In the genomic region with DNA sequence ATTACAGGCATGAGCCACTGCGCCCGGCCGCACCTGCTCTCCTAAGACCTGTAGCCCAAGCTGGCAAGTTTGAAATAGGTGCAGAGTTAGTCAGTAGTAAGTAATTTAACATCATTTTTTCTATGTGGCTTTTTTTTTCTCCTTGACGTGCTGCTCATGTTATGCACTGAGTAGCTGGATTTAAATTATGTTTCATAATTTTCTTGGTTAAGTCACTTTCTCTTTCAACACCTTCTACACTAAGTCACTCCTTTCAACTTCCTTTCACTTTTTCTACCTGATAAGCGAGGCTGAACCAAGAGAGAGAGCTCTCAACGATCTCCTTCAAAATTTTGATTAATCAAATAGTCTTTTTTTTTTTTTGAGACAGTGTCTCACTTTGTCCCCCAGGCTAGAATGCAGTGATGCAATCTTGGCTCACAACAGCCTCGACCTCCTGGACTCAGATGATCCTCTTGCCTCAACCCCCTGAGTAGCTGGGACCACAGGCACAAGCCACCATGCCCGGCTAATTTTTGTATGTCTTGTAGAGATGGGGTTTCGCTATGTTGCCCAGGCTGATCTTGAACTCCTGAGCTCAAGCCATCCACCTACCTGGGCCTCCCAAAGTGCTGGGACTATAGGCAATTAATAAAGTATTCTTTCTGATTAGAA, we compare ENCODE assay signal across 27 cellular contexts. TPM values are rescaled to one million over a fixed set of nuclear protein-coding genes. Genes with fewer than 3 reads are reported as not detected.
DNase-seq lines count a peak whose midpoint lies in the region; ATAC-seq and TF ChIP-seq lines count a peak whose summit lies in the region.
"Had no signal": no experiment of that assay in that cellular context is flagged by ENCODE, and none has a peak within 500 bp of the region (broad histone marks: within the 10 kb centered on the region; RNA-seq: fewer than 3 reads in every experiment).

No MANE protein-coding gene starts in this region.

- no peak overlapping the region for H3K9ac ChIP-seq in smooth muscle cell (ENCODE audit: low read depth)

- H3K4me3 Mint-ChIP-seq in activated CD4-positive, alpha-beta T cell treated with anti-CD3 and anti-CD28 coated beads for 36 hours: no peak overlapping the region
- H3K4me3 Mint-ChIP-seq in CD14-positive monocyte (no peak overlapping the region), T-cell (peak overlapping the region in 1 of 3 donors; percentile 17), immature natural killer cell (peak overlapping the region in 3 of 5 donors; percentile 4 to 44 (median 39))
- H3K4me3 Mint-ChIP-seq: B cell, endodermal cell, HFFc6 had no signal

- H3K9me3 ChIP-seq in adrenal gland (replicated peaks in 1 of 3): no peaks in the 10 kb centered on the region
- no peaks in the 10 kb centered on the region for H3K9me3 ChIP-seq in smooth muscle cell (replicated peaks; ENCODE audit: low read depth)
- H3K9me3 ChIP-seq: gastroesophageal sphincter had no signal

- peaks cover 77% of the 10 kb centered on the region for H3K36me3 Mint-ChIP-seq in activated CD4-positive, alpha-beta T cell treated with anti-CD3 and anti-CD28 coated beads for 36 hours (ENCODE audit: low read depth)
- H3K36me3 Mint-ChIP-seq in CD14-positive monocyte: peaks cover 90 to 97% of the 10 kb centered on the region in 2 donors
- H3K36me3 Mint-ChIP-seq in T-cell: peaks cover 76% of the 10 kb centered on the region
- peaks cover 25 to 82% (median 54%) of the 10 kb centered on the region in 3 donors for H3K36me3 Mint-ChIP-seq in immature natural killer cell

- intact Hi-C loops in activated CD4-positive, alpha-beta T cell treated with anti-CD3 and anti-CD28 coated beads for 36 hours (cut with DNase I, micrococcal nuclease): loop anchor here (5.0 kb wide), 1 partner anchor 36 kb away; no protein-coding TSS in a partner anchor
- intact Hi-C loops in CD14-positive monocyte (cut with micrococcal nuclease) (loop anchor here (5.0 to 10.0 kb wide), 2 partner anchors 36 to 91 kb away; no protein-coding TSS in a partner anchor), adrenal gland (cut with DNase I) (no loop called here)

- H3K36me3 ChIP-seq in adrenal gland (replicated peaks in 1 of 2) (peaks cover 0 to 36% of the 10 kb centered on the region in 2 donors), smooth muscle cell (ENCODE audit: low read depth) (no peaks in the 10 kb centered on the region)

- no peaks in the 10 kb centered on the region for H4K20me1 ChIP-seq in smooth muscle cell (ENCODE audit: low read depth)

- H3K27ac ChIP-seq in adrenal gland: no peak overlapping the region
- no peak overlapping the region for H3K27ac ChIP-seq in smooth muscle cell (ENCODE audit: low read depth)
- H3K27ac ChIP-seq: coronary artery, gastroesophageal sphincter, skin epidermis had no signal

- no peaks in the 10 kb centered on the region for H3F3A ChIP-seq in smooth muscle cell (ENCODE audit: low read depth)

- no peak for TF ChIP-seq POLR2A in adrenal gland (IDR thresholded peaks at IDR 0.05)

- H3K27ac Mint-ChIP-seq in activated CD4-positive, alpha-beta T cell treated with anti-CD3 and anti-CD28 coated beads for 36 hours: peak overlapping the region; percentile 51
- H3K27ac Mint-ChIP-seq in CD14-positive monocyte (peak overlapping the region in 4 of 7 donors; percentile 34 to 74 (median 36)), T-cell (peak overlapping the region; percentile 63 to 64), immature natural killer cell (peak overlapping the region; percentile 85 to 97 (median 87))
- H3K27ac Mint-ChIP-seq: endodermal cell, HFFc6 had no signal

- H3K4me2 ChIP-seq in smooth muscle cell: no peak overlapping the region

- H2AFZ ChIP-seq in smooth muscle cell (ENCODE audit: low read depth): no peak overlapping the region

- peak; percentile 68 for ATAC-seq in activated CD4-positive, alpha-beta T cell treated with anti-CD3 and anti-CD28 coated beads for 36 hours
- ATAC-seq in T-cell (replicated peaks in 1 of 4): peak in 1 of 4 experiments; percentile 58
- ATAC-seq: gastroesophageal sphincter, PC-3 had no signal

- H3K4me3 ChIP-seq in adrenal gland (no peak overlapping the region), smooth muscle cell (no peak overlapping the region)
- H3K4me3 ChIP-seq: coronary artery, gastroesophageal sphincter, skin epidermis had no signal

- H3K4me1 ChIP-seq in adrenal gland (replicated peaks in 1 of 2) (no peaks in the 10 kb centered on the region), smooth muscle cell (ENCODE audit: low read depth) (no peaks in the 10 kb centered on the region)
- H3K4me1 ChIP-seq: gastroesophageal sphincter had no signal

- CTCF ChIA-PET in activated CD4-positive, alpha-beta T cell treated with anti-CD3 and anti-CD28 coated beads for 36 hours (lab: Charles Lee): interaction anchor here (0.6 to 2.8 kb wide), 4 partner anchors 10 to 124 kb away, joined by 3 to 13 read pairs (median 4); no protein-coding TSS in a partner anchor
- CTCF ChIA-PET in T-cell (lab: Charles Lee): interaction anchor here (0.6 to 1.2 kb wide), 9 partner anchors 10 to 1287 kb away, joined by 3 to 9 read pairs (median 3); no protein-coding TSS in a partner anchor

- POLR2A ChIA-PET in activated CD4-positive, alpha-beta T cell treated with anti-CD3 and anti-CD28 coated beads for 36 hours (lab: Charles Lee): interaction anchor here (0.6 to 1.1 kb wide), 2 partner anchors 37 to 40 kb away, joined by 4 to 10 read pairs; no protein-coding TSS in a partner anchor
- POLR2A ChIA-PET in T-cell (lab: Charles Lee): interaction anchor here (0.6 to 1.9 kb wide), 4 partner anchors 14 to 1035 kb away, joined by 3 to 9 read pairs (median 3); no protein-coding TSS in a partner anchor

- no peaks in the 10 kb centered on the region for H3K27me3 Mint-ChIP-seq in activated CD4-positive, alpha-beta T cell treated with anti-CD3 and anti-CD28 coated beads for 36 hours
- H3K27me3 Mint-ChIP-seq in CD14-positive monocyte (ENCODE audit: low read depth in 3 of 3): peaks cover 0 to 3% (median 0%) of the 10 kb centered on the region in 3 donors
- no peaks in the 10 kb centered on the region for H3K27me3 Mint-ChIP-seq in T-cell
- peaks cover 0 to 3% (median 2%) of the 10 kb centered on the region in 3 donors for H3K27me3 Mint-ChIP-seq in immature natural killer cell (ENCODE audit: low read depth in 3 of 3)
- H3K27me3 Mint-ChIP-seq: B cell had no signal

- no peaks in the 10 kb centered on the region for H3K79me2 ChIP-seq in smooth muscle cell (ENCODE audit: low read depth)

- H3K4me1 Mint-ChIP-seq in activated CD4-positive, alpha-beta T cell treated with anti-CD3 and anti-CD28 coated beads for 36 hours: peaks cover 59% of the 10 kb centered on the region
- peaks cover 4% of the 10 kb centered on the region for H3K4me1 Mint-ChIP-seq in CD14-positive monocyte
- H3K4me1 Mint-ChIP-seq in T-cell: peaks cover 72 to 74% (median 73%) of the 10 kb centered on the region in 3 donors
- peaks cover 77 to 83% of the 10 kb centered on the region in 2 donors for H3K4me1 Mint-ChIP-seq in immature natural killer cell
- H3K4me1 Mint-ChIP-seq: endodermal cell had no signal

- TF ChIP-seq CTCF in CD14-positive monocyte (IDR thresholded peaks at IDR 0.05) (no peak), adrenal gland (IDR thresholded peaks at IDR 0.05) (no peak), smooth muscle cell (IDR thresholded peaks at IDR 0.05; ENCODE audit: borderline replicate concordance, insufficient read depth, poor library complexity, severe bottlenecking) (no peak)

- no peaks in the 10 kb centered on the region for H3K27me3 ChIP-seq in adrenal gland
- H3K27me3 ChIP-seq in smooth muscle cell (ENCODE audit: low read depth): no peaks in the 10 kb centered on the region
- H3K27me3 ChIP-seq: gastroesophageal sphincter had no signal

- DNase-seq in activated CD4-positive, alpha-beta T cell treated with anti-CD3 and anti-CD28 coated beads for 36 hours: no peak
- DNase-seq in activated CD4-positive, alpha-beta T cell treated with anti-CD3 and anti-CD28 coated beads, Interleukin-2, amount 50 U/mL, for 48 hours: no peak
- DNase-seq in CD14-positive monocyte (ENCODE audit: low spot score): no peak
- no peak for DNase-seq in T-cell
- DNase-seq in immature natural killer cell: no peak
- DNase-seq in adrenal gland: no peak
- DNase-seq in smooth muscle cell (lab: John Stamatoyannopoulos, UW; ENCODE audit: unreplicated experiment): no peak
- DNase-seq in iPS-NIHi11 (ENCODE audit: low spot score): no peak
- DNase-seq: activated CD4-positive, alpha-beta T cell treated with anti-CD3 and anti-CD28 coated beads for 48 hours; amygdala; endodermal cell; HFFc6; hypothalamus; Karpas-422; NCI-H1092; NCI-H2029; NCI-H345; NCI-H82; occipital lobe; PC-3; SHP77; stimulated activated CD4-positive, alpha-beta T cell treated with anti-CD3 and anti-CD28 coated beads, Interleukin-2, amount 100 ng/mL, for 24 hours; stimulated activated naive CD4-positive, alpha-beta T cell had no signal

- H3K9me3 Mint-ChIP-seq in activated CD4-positive, alpha-beta T cell treated with anti-CD3 and anti-CD28 coated beads for 36 hours (ENCODE audit: low read depth): no peaks in the 10 kb centered on the region
- H3K9me3 Mint-ChIP-seq in CD14-positive monocyte (no peaks in the 10 kb centered on the region), T-cell (no peaks in the 10 kb centered on the region), immature natural killer cell (no peaks in the 10 kb centered on the region)
- H3K9me3 Mint-ChIP-seq: endodermal cell, HFFc6 had no signal

- 84 to 93% (median 91%) methylated on average over 9 of the region's 9 CpGs for WGBS in adrenal gland, 4 donors
- 93% methylated on average over 9 of the region's 9 CpGs for WGBS in smooth muscle cell (ENCODE audit: low lambda C conversion rate)

RNA-seq across cellular contexts. Expression of a gene that starts 13.1 kb away (rescaled TPM):
- 10 to 100 TPM; 45.1 to 49.1 TPM for total RNA-seq in activated CD4-positive, alpha-beta T cell treated with anti-CD3 and anti-CD28 coated beads for 36 hours
- polyA plus RNA-seq in CD14-positive monocyte (10 to 100 TPM; 40.0 to 80.7 TPM), immature natural killer cell (100 to 1,000 TPM in 1 of 3 donors, 10 to 100 TPM in 2; 20.2 to 116 (median 28.0) TPM), adrenal gland (10 to 100 TPM in 2 of 3 donors, 1 to 10 TPM in 1; 8.2 to 20.6 (median 11.4) TPM), smooth muscle cell (5.3 and 5.7 TPM in 2 replicates)
- total RNA-seq in T-cell (100 to 1,000 TPM; 116 to 306 (median 255) TPM), adrenal gland (10 to 100 TPM in 7 of 8 donors, 1 to 10 TPM in 1; 9.1 to 55.8 (median 20.8) TPM), smooth muscle cell (6.6 and 12.9 TPM in 2 replicates)

Comparison
In these comparisons a context has a peak if more than half of its experiments do, and no peak if none do; other contexts are left out.
1. H3K27ac Mint-ChIP-seq: peak in every context shown above with its lines; median percentile 87 in immature natural killer cell; 64 in T-cell; 51 in activated CD4-positive, alpha-beta T cell treated with anti-CD3 and anti-CD28 coated beads for 36 hours; 36 in CD14-positive monocyte.
2. H3K4me3 Mint-ChIP-seq: peak in immature natural killer cell (3 of 5); none in activated CD4-positive, alpha-beta T cell treated with anti-CD3 and anti-CD28 coated beads for 36 hours (single experiment) and CD14-positive monocyte (0 of 2).
3. intact Hi-C loops: an anchor here in activated CD4-positive, alpha-beta T cell treated with anti-CD3 and anti-CD28 coated beads for 36 hours (5.0 kb wide) and CD14-positive monocyte (5.0 to 10.0 kb wide); none called in adrenal gland.